8 cellular contexts compared by ENCODE assay signal in the genomic region with DNA sequence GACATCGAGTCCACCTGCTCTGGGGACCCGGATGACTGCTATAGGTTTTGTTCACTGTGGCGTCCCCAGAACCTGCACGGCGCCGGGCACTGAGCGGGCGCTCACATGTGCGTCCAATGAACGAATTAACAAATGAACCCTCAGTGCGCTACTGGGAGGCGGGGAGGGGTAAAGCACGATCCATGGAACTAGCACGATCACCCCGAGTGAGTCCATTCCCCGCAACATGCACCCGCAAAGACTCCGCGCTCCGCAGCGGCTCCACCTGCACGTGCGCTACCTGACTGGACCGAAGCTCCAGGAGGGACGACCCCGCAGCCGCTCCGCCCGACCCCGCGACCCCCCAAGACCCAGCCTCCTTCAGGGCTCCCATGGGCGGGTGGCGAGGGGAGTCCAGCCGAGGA. TPM values are rescaled to one million over a fixed set of nuclear protein-coding genes. Genes with fewer than 3 reads are reported as not detected.
DNase-seq lines count a peak whose midpoint lies in the region; ATAC-seq and TF ChIP-seq lines count a peak whose summit lies in the region.

No MANE protein-coding gene starts in this region.

- H3K9me3 ChIP-seq in SK-N-MC (ENCODE audit: low read depth, low read length), result no peaks in the 10 kb centered on the region
- H3K9me3 ChIP-seq in lung (ENCODE audit: control insufficient read depth in 2 of 2, insufficient read depth in 1 of 2, low read length in 1 of 2), result no peaks in the 10 kb centered on the region

- POLR2A ChIA-PET in BJ (lab: Charles Lee), result no interaction called here

- CTCF ChIA-PET in BJ (lab: Yijun Ruan, JAX), result interaction anchor here (1.2 to 1.7 kb wide), 2 partner anchors 27 to 30 kb away, joined by 3 to 5 read pairs; no protein-coding TSS in a partner anchor

- WGBS in lung, 2 donors, result 1% methylated on average over 34 of the region's 34 CpGs

- peak overlapping the region; percentile 98 for H3K9ac ChIP-seq in SK-N-MC (ENCODE audit: insufficient read length)

- H3K9me3 Mint-ChIP-seq in chondrocyte (ENCODE audit: low read depth), result no peaks in the 10 kb centered on the region

- H3K4me1 Mint-ChIP-seq in chondrocyte (ENCODE audit: low read depth), result peaks cover 18% of the 10 kb centered on the region

- DNase-seq in BJ (ENCODE audit: low read depth), result no peak
- no peak for DNase-seq in SK-N-MC (ENCODE audit: low read depth, low spot score)
- no peak for DNase-seq in chondrocyte (ENCODE audit: low spot score)
- no peak for DNase-seq in lung (ENCODE audit: low spot score)
- peak; percentile 11 for DNase-seq in stimulated activated CD8-positive, alpha-beta memory T cell treated with anti-CD3 and anti-CD28 coated beads, Interleukin-7, amount 100 ng/mL, for 24 hours (ENCODE audit: low read depth)
- DNase-seq in NCI-H1048 (lab: John Stamatoyannopoulos, UW), result no peak

- H3K27me3 Mint-ChIP-seq in chondrocyte (ENCODE audit: low read depth), result no peaks in the 10 kb centered on the region

- H3K27ac Mint-ChIP-seq in chondrocyte (ENCODE audit: unreplicated experiment), result peak overlapping the region; percentile 82

- ATAC-seq in GM18909 (IDR thresholded peaks at IDR 0.05; ENCODE audit: poor library complexity, unreplicated experiment) (peak; percentile 33), HG03439 (IDR thresholded peaks at IDR 0.05; ENCODE audit: unreplicated experiment) (peak; percentile 28), lung (ENCODE audit: insufficient read depth, low FRiP score) (peak; percentile 2)

- peaks cover 3 to 6% of the 10 kb centered on the region in 2 donors for H3K4me1 ChIP-seq in lung (ENCODE audit: control insufficient read depth in 2 of 2, insufficient read depth in 2 of 2, low read length in 2 of 2)

- peak overlapping the region; percentile 87 for H3K4me3 Mint-ChIP-seq in chondrocyte (ENCODE audit: unreplicated experiment)

- H3K4me3 ChIP-seq in BJ (ENCODE audit: low read depth, low read length) (peak overlapping the region; percentile 89), SK-N-MC (peak overlapping the region; percentile 99), lung (peak overlapping the region; percentile 90)

- H3K36me3 Mint-ChIP-seq in chondrocyte (ENCODE audit: low read depth), result peaks cover 2% of the 10 kb centered on the region

- H3K27ac ChIP-seq in SK-N-MC (peak overlapping the region; percentile 71), lung (ENCODE audit: low read depth in 1 of 2, low read length in 1 of 2) (peak overlapping the region; percentile 80 to 81)

- H3K36me3 ChIP-seq in BJ (ENCODE audit: control insufficient read depth, insufficient read depth, low read length) (no peaks in the 10 kb centered on the region; the same call in 1 of the 2 replicates), SK-N-MC (ENCODE audit: insufficient read depth, low read length) (peaks cover 37% of the 10 kb centered on the region), lung (ENCODE audit: control insufficient read depth in 2 of 2, insufficient read depth in 2 of 2, low read length in 2 of 2) (peaks cover 0 to 3% of the 10 kb centered on the region in 2 donors)

- no peak for TF ChIP-seq CTCF in BJ (IDR thresholded peaks at IDR 0.05; ENCODE audit: insufficient read depth, low read depth, low read length)
- no peak for TF ChIP-seq CTCF in chondrocyte (IDR thresholded peaks at IDR 0.05)
- no peak for TF ChIP-seq CTCF in lung (IDR thresholded peaks at IDR 0.05; ENCODE audit: control extremely low read depth, extremely low read depth)

- no peaks in the 10 kb centered on the region for H3K27me3 ChIP-seq in BJ (ENCODE audit: control insufficient read depth, insufficient read depth, low read length)
- no peaks in the 10 kb centered on the region for H3K27me3 ChIP-seq in lung (ENCODE audit: control insufficient read depth, insufficient read depth)

RNA-seq across cellular contexts. Expression of a gene that starts 0.5 kb away (rescaled TPM):
- polyA plus RNA-seq in BJ (2011; rRNA removed) (95.9 and 112 TPM in 2 replicates), lung (10 to 100 TPM; 44.8 to 60.9 TPM)
- 77.4 and 95.6 TPM in 2 replicates for polyA minus RNA-seq in BJ (2011; rRNA and poly(A)+ RNA removed)
- total RNA-seq in chondrocyte (54.2 to 81.1 TPM (median 60.6 TPM) in 3 replicates), lung (10 to 100 TPM; 56.8 to 94.3 TPM)
